In genomic region chrX:78997870-78998558, GRCh38 we compare ENCODE assay signal across 17 cellular contexts. TPM values are rescaled to one million over a fixed set of nuclear protein-coding genes. Genes with fewer than 3 reads are reported as not detected.
DNase-seq lines count a peak whose midpoint lies in the region; ATAC-seq, FAIRE-seq and TF ChIP-seq lines count a peak whose summit lies in the region.
"Had no signal": no experiment of that assay in that cellular context is flagged by ENCODE, and none has a peak within 500 bp of the region (broad histone marks: within the 10 kb centered on the region; RNA-seq: fewer than 3 reads in every experiment).

No MANE protein-coding gene starts in this region.

- in situ Hi-C loops in GM13977 (cut with MboI; ENCODE audit: low pct_unique_long_range_greater_than_20kb, low sequenced_read_pairs, unreplicated experiment), result no loop called here

- DNase-seq in GM12892 (ENCODE audit: insufficient read length) (no peak), Peyer's patch (peak in 2 of 3 donors; percentile 42 to 61), GM13977 (ENCODE audit: low spot score) (no peak), DMS153 (lab: John Stamatoyannopoulos, UW) (no peak), NCI-H748 treated with DMSO at 0.1 percent for 48 hours (lab: John Stamatoyannopoulos, UW) (no peak)
- DNase-seq in activated T-cell treated with anti-CD3 and anti-CD28 coated beads, Interleukin-2, amount 50 U/mL, for 4 hours, result no peak
- DNase-seq in naive thymus-derived CD8-positive, alpha-beta T cell, result peak in 2 of 10 donors; percentile 1 to 2
- DNase-seq: GDM1, HFFc6, PC-3, sigmoid colon, thyroid gland had no signal

- H3K27ac ChIP-seq in Peyer's patch, result no peak overlapping the region
- H3K27ac ChIP-seq: sigmoid colon, thyroid gland had no signal

- H3K9me3 Mint-ChIP-seq in activated T-cell treated with anti-CD3 and anti-CD28 coated beads, Interleukin-2, amount 50 U/mL, for 4 hours, result no peaks in the 10 kb centered on the region
- H3K9me3 Mint-ChIP-seq in naive thymus-derived CD8-positive, alpha-beta T cell, result peaks cover 0 to 11% (median 0%) of the 10 kb centered on the region in 9 donors

- H3K36me3 Mint-ChIP-seq in activated T-cell treated with anti-CD3 and anti-CD28 coated beads, Interleukin-2, amount 50 U/mL, for 4 hours (ENCODE audit: insufficient read depth), result no peaks in the 10 kb centered on the region
- H3K36me3 Mint-ChIP-seq in naive thymus-derived CD8-positive, alpha-beta T cell, result peaks cover 0 to 5% (median 0%) of the 10 kb centered on the region in 3 donors

- H3K27me3 Mint-ChIP-seq in activated T-cell treated with anti-CD3 and anti-CD28 coated beads, Interleukin-2, amount 50 U/mL, for 4 hours (ENCODE audit: low read depth), result no peaks in the 10 kb centered on the region
- no peaks in the 10 kb centered on the region for H3K27me3 Mint-ChIP-seq in naive thymus-derived CD8-positive, alpha-beta T cell

- H3K4me3 Mint-ChIP-seq in activated T-cell treated with anti-CD3 and anti-CD28 coated beads, Interleukin-2, amount 50 U/mL, for 4 hours, result no peak overlapping the region
- H3K4me3 Mint-ChIP-seq in naive thymus-derived CD8-positive, alpha-beta T cell, result peak overlapping the region in 6 of 10 donors; percentile 47 to 71 (median 52)
- H3K4me3 Mint-ChIP-seq: HFFc6 had no signal

- peak; percentile 43 to 63 for ATAC-seq in activated T-cell treated with anti-CD3 and anti-CD28 coated beads, Interleukin-2, amount 50 U/mL, for 4 hours
- peak; percentile 30 to 42 for ATAC-seq in naive thymus-derived CD8-positive, alpha-beta T cell
- ATAC-seq: left lobe of liver, PC-3 had no signal

- no peak overlapping the region for H3K27ac Mint-ChIP-seq in naive thymus-derived CD8-positive, alpha-beta T cell
- H3K27ac Mint-ChIP-seq: HFFc6 had no signal

- peak; percentile 57 for FAIRE-seq in GM12892 (lab: Jason Lieb, UNC)
- FAIRE-seq: bronchial epithelial cell, endothelial cell of umbilical vein had no signal

- H3K36me3 ChIP-seq in Peyer's patch, result no peaks in the 10 kb centered on the region
- H3K36me3 ChIP-seq: sigmoid colon, thyroid gland had no signal

- POLR2A ChIA-PET in naive thymus-derived CD8-positive, alpha-beta T cell (lab: Charles Lee), result interaction anchor here (0.6 kb wide), 1 partner anchor 370 kb away, joined by 3 read pairs; no protein-coding TSS in a partner anchor

- TF ChIP-seq POLR2A in GM12892 (IDR thresholded peaks at IDR 0.05; ENCODE audit: low read depth, low read length) (no peak), Peyer's patch (IDR thresholded peaks at IDR 0.05) (no peak)

- no peaks in the 10 kb centered on the region for H3K9me3 ChIP-seq in Peyer's patch
- H3K9me3 ChIP-seq: sigmoid colon, thyroid gland had no signal

- H3K27me3 ChIP-seq in Peyer's patch, result no peaks in the 10 kb centered on the region
- H3K27me3 ChIP-seq: sigmoid colon, thyroid gland had no signal

- TF ChIP-seq CTCF in Peyer's patch (IDR thresholded peaks at IDR 0.05) (no peak), GM13977 (IDR thresholded peaks at IDR 0.05; ENCODE audit: extremely low read depth, insufficient read depth, missing control alignments) (no peak)

- H3K4me1 Mint-ChIP-seq in activated T-cell treated with anti-CD3 and anti-CD28 coated beads, Interleukin-2, amount 50 U/mL, for 4 hours (ENCODE audit: low read depth), result peaks cover 12% of the 10 kb centered on the region
- H3K4me1 Mint-ChIP-seq in naive thymus-derived CD8-positive, alpha-beta T cell, result peaks cover 3 to 15% (median 5%) of the 10 kb centered on the region in 4 donors

- H3K4me1 ChIP-seq in Peyer's patch, result no peaks in the 10 kb centered on the region
- H3K4me1 ChIP-seq: sigmoid colon, thyroid gland had no signal

- H3K4me3 ChIP-seq in Peyer's patch, result no peak overlapping the region
- H3K4me3 ChIP-seq: sigmoid colon, thyroid gland had no signal

RNA-seq across cellular contexts. Expression of gene P2RY10, which starts 52.8 kb away (rescaled TPM):
- polyA plus RNA-seq in GM12892 (2012; ENCODE audit: missing spikeins), result 62.8 TPM
- total RNA-seq in Peyer's patch, result 10 to 100 TPM in 1 of 4 donors, 1 to 10 TPM in 1, under 1 TPM in 1, not detected in 1; 0.80 to 10.7 (median 1.2) TPM
- total RNA-seq in activated T-cell treated with anti-CD3 and anti-CD28 coated beads, Interleukin-2, amount 50 U/mL, for 4 hours, result 10 to 100 TPM in 2 of 3 donors, 1 to 10 TPM in 1; 9.6 to 12.7 (median 12.7) TPM
- total RNA-seq in naive thymus-derived CD8-positive, alpha-beta T cell, result 10 to 100 TPM; 75.2 to 76.5 TPM
- 10 to 100 TPM; 34.4 to 46.5 (median 37.5) TPM for polyA plus RNA-seq in naive thymus-derived CD8-positive, alpha-beta T cell
- total RNA-seq: bronchial epithelial cell, endothelial cell of umbilical vein, HFFc6, HT1080, left lobe of liver, PC-3 had no signal
- polyA plus RNA-seq: endothelial cell of umbilical vein, neural cell had no signal

Comparison
In these comparisons a context has a peak if more than half of its experiments do, and no peak if none do; other contexts are left out.
1. DNase-seq: peak in Peyer's patch (2 of 3); none in GM12892 (single experiment), activated T-cell treated with anti-CD3 and anti-CD28 coated beads, Interleukin-2, amount 50 U/mL, for 4 hours (single experiment), GM13977 (single experiment), DMS153 (single experiment) and NCI-H748 treated with DMSO at 0.1 percent for 48 hours (single experiment).
2. RNA of gene P2RY10, which starts 52.8 kb away (total RNA-seq): 75.2 to 76.5 TPM in naive thymus-derived CD8-positive, alpha-beta T cell; 9.6 to 12.7 TPM in activated T-cell treated with anti-CD3 and anti-CD28 coated beads, Interleukin-2, amount 50 U/mL, for 4 hours and 0.80 to 10.7 TPM in Peyer's patch; every median in the first group is over 4 times any median in the second.